Comparison of ENCODE assay signal across 8 cellular contexts in genomic region chrX:65528705-65529340, GRCh38. TPM values are rescaled to one million over a fixed set of nuclear protein-coding genes. Genes with fewer than 3 reads are reported as not detected.
DNase-seq lines count a peak whose midpoint lies in the region; ATAC-seq and TF ChIP-seq lines count a peak whose summit lies in the region.

No MANE protein-coding gene starts in this region.

- H2AK5ac ChIP-seq in IMR-90 (ENCODE audit: low read depth, low read length), result no peak overlapping the region

- no peak overlapping the region for H3K56ac ChIP-seq in IMR-90 (ENCODE audit: extremely low read depth, insufficient read depth, low read length)

- 0% methylated on average over 2 of the region's 9 CpGs; no CpG with 5 or more reads in 1 of the 2 experiments for WGBS in IMR-90 (ENCODE audit: extremely low coverage in 2 of 2, insufficient read length in 1 of 2), 2 experiments

- BruUV-seq in IMR-90 (replicated peaks; lab: Mats Ljungman, UMichigan), result no TSS peak

- H3K9me1 ChIP-seq in IMR-90 (ENCODE audit: insufficient read depth, low read length), result peaks cover 3% of the 10 kb centered on the region; the same call in 1 of the 2 replicates

- peaks cover 10% of the 10 kb centered on the region for H3K36me3 ChIP-seq in IMR-90 (ENCODE audit: control insufficient read depth, insufficient read depth, low read length)
- peaks cover 69% of the 10 kb centered on the region for H3K36me3 ChIP-seq in lower lobe of right lung

- H3K27ac ChIP-seq in IMR-90 (ENCODE audit: insufficient read depth, low read length), result no peak overlapping the region
- H3K27ac ChIP-seq in VCaP, result no peak overlapping the region
- no peak overlapping the region for H3K27ac ChIP-seq in lower lobe of right lung

- peak overlapping the region; percentile 36 for H2AFZ ChIP-seq in IMR-90 (replicated peaks; ENCODE audit: low read length, poor library complexity)

- H3K4me2 ChIP-seq in IMR-90 (ENCODE audit: low read depth, low read length), result no peak overlapping the region

- peaks cover 42% of the 10 kb centered on the region for H3K36me3 Mint-ChIP-seq in central memory CD8-positive, alpha-beta T cell (ENCODE audit: insufficient read depth)

- H3K27ac Mint-ChIP-seq in central memory CD8-positive, alpha-beta T cell (ENCODE audit: low read depth), result no peak overlapping the region

- H3K27me3 Mint-ChIP-seq in central memory CD8-positive, alpha-beta T cell, result no peaks in the 10 kb centered on the region

- no peak overlapping the region for H4K8ac ChIP-seq in IMR-90 (ENCODE audit: low read depth in 2 of 2, low read length in 2 of 2)

- no peaks in the 10 kb centered on the region for H3K9me3 Mint-ChIP-seq in central memory CD8-positive, alpha-beta T cell

- peaks cover 18% of the 10 kb centered on the region for H3K4me1 Mint-ChIP-seq in central memory CD8-positive, alpha-beta T cell

- H3K27me3 ChIP-seq in IMR-90 (ENCODE audit: control insufficient read depth, insufficient read depth, low read length), result no peaks in the 10 kb centered on the region
- no peaks in the 10 kb centered on the region for H3K27me3 ChIP-seq in lower lobe of right lung (ENCODE audit: low read depth)

- POLR2A ChIA-PET in IMR-90 (lab: Charles Lee; ENCODE audit: unreplicated experiment), result no interaction called here

- no peak for TF ChIP-seq POLR2A in IMR-90 (IDR thresholded peaks at IDR 0.05; ENCODE audit: low read depth, low read length)

- dilution Hi-C loops in IMR-90 (cut with HindIII; ENCODE audit: low sequenced_read_pairs, unreplicated experiment), result no loop called here

- no peaks in the 10 kb centered on the region for H3K9me3 ChIP-seq in IMR-90 (ENCODE audit: control insufficient read depth, insufficient read depth, low read length)
- no peaks in the 10 kb centered on the region for H3K9me3 ChIP-seq in lower lobe of right lung

- no peak overlapping the region for H3K4ac ChIP-seq in IMR-90 (ENCODE audit: low read depth, low read length)

- no peak overlapping the region for H3K14ac ChIP-seq in IMR-90 (replicated peaks; ENCODE audit: low read depth, low read length)

- TF ChIP-seq CTCF in IMR-90 (conservative IDR thresholded peaks at IDR 0.05; ENCODE audit: low read depth, low read length) (peak; percentile 80), VCaP (conservative IDR thresholded peaks at IDR 0.05) (peak; percentile 94), lower lobe of right lung (IDR thresholded peaks at IDR 0.05) (peak; percentile 84)

- H3K79me1 ChIP-seq in IMR-90 (ENCODE audit: low read depth in 1 of 2, low read length in 2 of 2), result peaks cover 0 to 3% of the 10 kb centered on the region in 2 experiments; a peak in 1 of 4 replicates

- no peak overlapping the region for H2BK5ac ChIP-seq in IMR-90 (ENCODE audit: low read depth, low read length, poor library complexity, severe bottlenecking)

- H4K5ac ChIP-seq in IMR-90 (ENCODE audit: low read depth, low read length), result no peak overlapping the region

- no peak overlapping the region for H2BK15ac ChIP-seq in IMR-90 (ENCODE audit: low read depth, low read length)

- H4K20me1 ChIP-seq in IMR-90 (ENCODE audit: insufficient read depth, low read length), result no peaks in the 10 kb centered on the region

- H3K23ac ChIP-seq in IMR-90 (ENCODE audit: low read depth, low read length), result no peak overlapping the region

- peak overlapping the region; percentile 73 for H2AK9ac ChIP-seq in IMR-90 (replicated peaks; ENCODE audit: low read depth, low read length, poor library complexity)

- ATAC-seq in GM18511 (IDR thresholded peaks at IDR 0.05; ENCODE audit: unreplicated experiment) (peak; percentile 69), IMR-90 (ENCODE audit: low read depth) (peak; percentile 87), lower lobe of right lung (peak; percentile 62 to 77)
- ATAC-seq in central memory CD8-positive, alpha-beta T cell (replicated peaks; ENCODE audit: extremely low read depth, poor library complexity, severe bottlenecking), result no peak

- no peak overlapping the region for H4K91ac ChIP-seq in IMR-90 (ENCODE audit: insufficient read depth, low read depth, low read length)

- H3K9ac ChIP-seq in IMR-90 (ENCODE audit: low read depth, low read length), result no peak overlapping the region

- H3K4me3 Mint-ChIP-seq in central memory CD8-positive, alpha-beta T cell, result no peak overlapping the region

- no peak overlapping the region for H2BK20ac ChIP-seq in IMR-90 (ENCODE audit: low read depth, low read length)

- H3K4me1 ChIP-seq in IMR-90 (ENCODE audit: control insufficient read depth, insufficient read depth, low read length) (peaks cover 3% of the 10 kb centered on the region; the same call in 1 of the 2 replicates), lower lobe of right lung (peaks cover 14% of the 10 kb centered on the region)

- in situ Hi-C loops in IMR-90 (cut with MboI; ENCODE audit: low sequenced_read_pairs), result no loop called here

- intact Hi-C loops in IMR-90 (cut with micrococcal nuclease), result loop anchor here (1.0 to 2.0 kb wide), 2 partner anchors 494 to 635 kb away; partner anchors contain the start of gene ZC3H12B
- intact Hi-C loops in lower lobe of right lung (cut with DNase I), result no loop called here

- DNase-seq in Ammon's horn (ENCODE audit: low spot score) (peak; percentile 29), IMR-90 (peak; percentile 10), lower lobe of right lung (no peak), GOT3 (lab: John Stamatoyannopoulos, UW) (no peak)
- DNase-seq in central memory CD8-positive, alpha-beta T cell (ENCODE audit: low spot score in 2 of 2), result peak; percentile 14 to 45
- DNase-seq in stimulated activated CD8-positive, alpha-beta memory T cell treated with anti-CD3 and anti-CD28 coated beads, Interleukin-7, amount 100 ng/mL, for 4 hours (ENCODE audit: low read depth in 2 of 2), result peak; percentile 14 to 27

- H2BK120ac ChIP-seq in IMR-90 (ENCODE audit: low read depth, low read length), result no peak overlapping the region

- no peak overlapping the region for H3K4me3 ChIP-seq in IMR-90 (ENCODE audit: insufficient read depth, low read depth, low read length)
- no peak overlapping the region for H3K4me3 ChIP-seq in lower lobe of right lung

- H3K18ac ChIP-seq in IMR-90 (ENCODE audit: low read depth, low read length), result no peak overlapping the region

- TF ChIP-seq RAD21 in IMR-90 (IDR thresholded peaks at IDR 0.05; ENCODE audit: low read length), result peak; percentile 68

- CTCF ChIA-PET in IMR-90 (lab: Yijun Ruan, JAX), result interaction anchor here (0.6 to 0.7 kb wide), 4 partner anchors 12 to 957 kb away, joined by 3 to 5 read pairs (median 3); no protein-coding TSS in a partner anchor

TF ChIP-seq in IMR-90, 13 proteins besides CTCF, POLR2A, EP300 and RAD21:
- TF ChIP-seq MAFK (IDR thresholded peaks at IDR 0.05; ENCODE audit: low read depth, low read length), result no peak
- TF ChIP-seq MAZ (IDR thresholded peaks at IDR 0.05; ENCODE audit: borderline replicate concordance, low read depth, low read length), result no peak
- TF ChIP-seq, protein P1, sequence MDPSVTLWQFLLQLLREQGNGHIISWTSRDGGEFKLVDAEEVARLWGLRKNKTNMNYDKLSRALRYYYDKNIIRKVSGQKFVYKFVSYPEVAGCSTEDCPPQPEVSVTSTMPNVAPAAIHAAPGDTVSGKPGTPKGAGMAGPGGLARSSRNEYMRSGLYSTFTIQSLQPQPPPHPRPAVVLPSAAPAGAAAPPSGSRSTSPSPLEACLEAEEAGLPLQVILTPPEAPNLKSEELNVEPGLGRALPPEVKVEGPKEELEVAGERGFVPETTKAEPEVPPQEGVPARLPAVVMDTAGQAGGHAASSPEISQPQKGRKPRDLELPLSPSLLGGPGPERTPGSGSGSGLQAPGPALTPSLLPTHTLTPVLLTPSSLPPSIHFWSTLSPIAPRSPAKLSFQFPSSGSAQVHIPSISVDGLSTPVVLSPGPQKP (IDR thresholded peaks at IDR 0.05; ENCODE audit: borderline replicate concordance, low read depth, low read length), result no peak
- TF ChIP-seq BHLHE40 (IDR thresholded peaks at IDR 0.05; ENCODE audit: low read depth, low read length), result no peak
- TF ChIP-seq RFX5 (IDR thresholded peaks at IDR 0.05; ENCODE audit: low read depth, low read length), result no peak
- TF ChIP-seq NFE2L2 (IDR thresholded peaks at IDR 0.05; ENCODE audit: low read depth, low read length), result no peak
- TF ChIP-seq RCOR1 (IDR thresholded peaks at IDR 0.05; ENCODE audit: insufficient replicate concordance, low read length), result no peak
- TF ChIP-seq SMC3 (IDR thresholded peaks at IDR 0.05; ENCODE audit: low read depth, low read length), result peak; percentile 31; the same call in 1 of the 2 replicates

RNA-seq across cellular contexts. Expression of gene LAS1L, which starts 5.8 kb away (rescaled TPM):
- total RNA-seq in IMR-90 (2012; rRNA removed) (22.8 and 27.5 TPM in 2 replicates), lower lobe of right lung (25.7 TPM)
- 28.2 and 29.2 TPM in 2 replicates for polyA plus RNA-seq in IMR-90 (2012; rRNA removed)
- 13.5 and 18.0 TPM in 2 replicates for polyA plus RNA-seq in IMR-90 (2012; cell fraction: cytosol; rRNA removed)
- 26.5 and 54.3 TPM in 2 replicates for polyA plus RNA-seq in IMR-90 (2012; cell fraction: nucleus; rRNA removed; ENCODE audit: low replicate concordance)

Comparison
In these comparisons a context has a peak if more than half of its experiments do, and no peak if none do; other contexts are left out.
1. DNase-seq: peak in Ammon's horn (single experiment), IMR-90 (single experiment), central memory CD8-positive, alpha-beta T cell (2 of 2) and stimulated activated CD8-positive, alpha-beta memory T cell treated with anti-CD3 and anti-CD28 coated beads, Interleukin-7, amount 100 ng/mL, for 4 hours (2 of 2); none in lower lobe of right lung (single experiment) and GOT3 (single experiment).
2. Peak in every context shown above with its lines, with median percentiles within 50 percentile points of each other: CTCF ChIP-seq.